In the genomic region with DNA sequence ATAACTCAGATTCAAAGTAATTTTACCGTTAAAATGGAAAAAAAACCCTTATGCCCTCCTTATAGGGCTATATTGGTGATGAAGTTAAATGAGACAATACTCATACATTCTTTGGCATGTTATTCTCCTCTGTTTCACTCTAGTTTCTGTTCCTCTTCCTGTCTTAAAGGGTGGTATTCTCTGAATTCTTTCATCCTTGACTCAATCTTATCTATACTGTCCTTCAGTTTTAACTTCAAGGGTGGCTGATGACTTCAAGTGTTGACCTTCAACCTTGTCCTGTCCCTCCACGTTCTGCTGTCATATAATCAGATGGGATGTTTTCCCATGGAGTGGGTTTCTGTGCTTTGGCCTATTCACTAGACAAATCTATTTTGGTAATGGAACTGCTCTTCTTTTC, we compare ENCODE assay signal across 14 cellular contexts. TPM values are rescaled to one million over a fixed set of nuclear protein-coding genes. Genes with fewer than 3 reads are reported as not detected.
A peak's percentile ranks its signal among the peaks of the same experiment; 100 is the strongest.
DNase-seq lines count a peak whose midpoint lies in the region; ATAC-seq and TF ChIP-seq lines count a peak whose summit lies in the region.
"Had no signal": no experiment of that assay in that cellular context is flagged by ENCODE, and none has a peak within 500 bp of the region (broad histone marks: within the 10 kb centered on the region; RNA-seq: fewer than 3 reads in every experiment).

No MANE protein-coding gene starts in this region.

- no TSS peak for BruUV-seq in mammary epithelial cell (replicated peaks; lab: Mats Ljungman, UMichigan)

- DNase-seq in GM10248 (ENCODE audit: extremely low spot score) (peak; percentile 50), mammary epithelial cell (no peak), islet precursor cell (no peak), substantia nigra (lab: John Stamatoyannopoulos, UW) (no peak)
- DNase-seq in activated CD4-positive, alpha-beta T cell treated with anti-CD3 and anti-CD28 coated beads, Interleukin-2, amount 10 ng/mL, durations not matched to agents 24 days and 14 days, result no peak
- DNase-seq: NCI-H1092 treated with DMSO at 0.1 percent for 48 hours; stimulated activated naive CD4-positive, alpha-beta T cell treated with Interleukin-2 at 50 U/mL for 16 hours; T-helper 17 cell had no signal

- WGBS in mammary epithelial cell (ENCODE audit: low coverage, missing lambda C conversion rate), result 80% methylated on average over 2 of the region's 2 CpGs

- no peak overlapping the region for H3K4me3 Mint-ChIP-seq in activated CD4-positive, alpha-beta T cell treated with anti-CD3 and anti-CD28 coated beads, Interleukin-2, amount 10 ng/mL, durations not matched to agents 24 days and 14 days
- H3K4me3 Mint-ChIP-seq: natural killer cell treated with Interleukin-12 subunit alpha and Interleukin-12 subunit beta and Interleukin-15 and Interleukin-18, amount 100 ng/mL, for 72 hours; T-helper 17 cell had no signal

- no peaks in the 10 kb centered on the region for H3K9me3 ChIP-seq in mammary epithelial cell (replicated peaks; ENCODE audit: insufficient read depth, low read length)
- H3K9me3 ChIP-seq: esophagus muscularis mucosa had no signal

- peak; percentile 95 for ATAC-seq in GM19351 (IDR thresholded peaks at IDR 0.05; ENCODE audit: unreplicated experiment)
- ATAC-seq in HG02763 (IDR thresholded peaks at IDR 0.05; ENCODE audit: unreplicated experiment), result peak; percentile 87
- ATAC-seq in HG03520 (IDR thresholded peaks at IDR 0.05; ENCODE audit: unreplicated experiment), result peak; percentile 78
- ATAC-seq: natural killer cell treated with Interleukin-12 subunit alpha and Interleukin-12 subunit beta and Interleukin-15 and Interleukin-18, amount 100 ng/mL, for 72 hours; T-helper 17 cell had no signal

- POLR2A ChIA-PET in GM10248 (lab: Yijun Ruan, JAX), result no interaction called here

- no peaks in the 10 kb centered on the region for H4K20me1 ChIP-seq in mammary epithelial cell (ENCODE audit: insufficient read depth, low read length)

- no peaks in the 10 kb centered on the region for H3K27me3 ChIP-seq in mammary epithelial cell (ENCODE audit: insufficient read depth, low read length)
- H3K27me3 ChIP-seq: esophagus muscularis mucosa had no signal

- no peak overlapping the region for H3K9ac ChIP-seq in mammary epithelial cell (ENCODE audit: insufficient read depth, low read length)

- H3K36me3 Mint-ChIP-seq in activated CD4-positive, alpha-beta T cell treated with anti-CD3 and anti-CD28 coated beads, Interleukin-2, amount 10 ng/mL, durations not matched to agents 24 days and 14 days (ENCODE audit: low read depth), result no peaks in the 10 kb centered on the region
- H3K36me3 Mint-ChIP-seq: natural killer cell treated with Interleukin-12 subunit alpha and Interleukin-12 subunit beta and Interleukin-15 and Interleukin-18, amount 100 ng/mL, for 72 hours had no signal

- CTCF ChIA-PET in GM10248 (lab: Yijun Ruan, JAX), result interaction anchor here (1.1 to 3.1 kb wide), 3 partner anchors 9 to 14 kb away, joined by 3 to 10 read pairs (median 3); no protein-coding TSS in a partner anchor
- CTCF ChIA-PET in mammary epithelial cell (lab: Charles Lee; ENCODE audit: low non-redundant PET), result no interaction called here

- peaks cover 7% of the 10 kb centered on the region for H3K4me1 Mint-ChIP-seq in activated CD4-positive, alpha-beta T cell treated with anti-CD3 and anti-CD28 coated beads, Interleukin-2, amount 10 ng/mL, durations not matched to agents 24 days and 14 days

- intact Hi-C loops in mammary epithelial cell (cut with micrococcal nuclease), result no loop called here
- intact Hi-C loops in activated CD4-positive, alpha-beta T cell treated with anti-CD3 and anti-CD28 coated beads, Interleukin-2, amount 10 ng/mL, durations not matched to agents 24 days and 14 days (cut with micrococcal nuclease), result no loop called here

- H3K27ac ChIP-seq in mammary epithelial cell (ENCODE audit: insufficient read depth, low read depth, low read length), result no peak overlapping the region
- H3K27ac ChIP-seq in substantia nigra (ENCODE audit: low read depth, low read length, poor library complexity, severe bottlenecking), result no peak overlapping the region
- H3K27ac ChIP-seq: esophagus muscularis mucosa, HL-60 had no signal

- dilution Hi-C loops in mammary epithelial cell (cut with HindIII; ENCODE audit: low sequenced_read_pairs), result loop anchor here (5.0 kb wide), 2 partner anchors 134 to 261 kb away; no protein-coding TSS in a partner anchor

- no peaks in the 10 kb centered on the region for H3K36me3 ChIP-seq in mammary epithelial cell (ENCODE audit: insufficient read depth, low read length)
- H3K36me3 ChIP-seq: esophagus muscularis mucosa had no signal

- no peak overlapping the region for H2AFZ ChIP-seq in mammary epithelial cell (ENCODE audit: low read depth, low read length)

- no peak overlapping the region for H3K4me2 ChIP-seq in mammary epithelial cell (ENCODE audit: insufficient read depth, low read depth, low read length)

- H3K4me1 ChIP-seq in mammary epithelial cell (ENCODE audit: insufficient read depth, low read length), result no peaks in the 10 kb centered on the region

- TF ChIP-seq CTCF in GM10248 (IDR thresholded peaks at IDR 0.05; ENCODE audit: control extremely low read depth, extremely low read depth, low read depth, missing control alignments), result no peak
- TF ChIP-seq CTCF in mammary epithelial cell (conservative IDR thresholded peaks at IDR 0.05 in 1 of 2, IDR thresholded peaks at IDR 0.05 in 1 of 2; ENCODE audit: extremely low read depth in 1 of 2, insufficient read depth in 1 of 2, low read depth in 1 of 2, low read length in 2 of 2), result no peak

- H3K4me3 ChIP-seq in mammary epithelial cell (replicated peaks in 1 of 3; ENCODE audit: insufficient read depth in 1 of 3, low read depth in 2 of 3, low read length in 3 of 3), result no peak overlapping the region
- H3K4me3 ChIP-seq: esophagus muscularis mucosa had no signal

- H3K9me3 Mint-ChIP-seq in activated CD4-positive, alpha-beta T cell treated with anti-CD3 and anti-CD28 coated beads, Interleukin-2, amount 10 ng/mL, durations not matched to agents 24 days and 14 days, result no peaks in the 10 kb centered on the region
- H3K9me3 Mint-ChIP-seq: natural killer cell treated with Interleukin-12 subunit alpha and Interleukin-12 subunit beta and Interleukin-15 and Interleukin-18, amount 100 ng/mL, for 72 hours had no signal

- in situ Hi-C loops in mammary epithelial cell (cut with MboI; ENCODE audit: low sequenced_read_pairs in 2 of 2), result no loop called here

- H3K79me2 ChIP-seq in mammary epithelial cell (ENCODE audit: insufficient read depth, low read length), result no peaks in the 10 kb centered on the region

- H3K27ac Mint-ChIP-seq in activated CD4-positive, alpha-beta T cell treated with anti-CD3 and anti-CD28 coated beads, Interleukin-2, amount 10 ng/mL, durations not matched to agents 24 days and 14 days, result no peak overlapping the region
- H3K27ac Mint-ChIP-seq: natural killer cell treated with Interleukin-12 subunit alpha and Interleukin-12 subunit beta and Interleukin-15 and Interleukin-18, amount 100 ng/mL, for 72 hours; T-helper 17 cell had no signal

- H3K27me3 Mint-ChIP-seq in activated CD4-positive, alpha-beta T cell treated with anti-CD3 and anti-CD28 coated beads, Interleukin-2, amount 10 ng/mL, durations not matched to agents 24 days and 14 days, result no peaks in the 10 kb centered on the region
- H3K27me3 Mint-ChIP-seq: natural killer cell treated with Interleukin-12 subunit alpha and Interleukin-12 subunit beta and Interleukin-15 and Interleukin-18, amount 100 ng/mL, for 72 hours; T-helper 17 cell had no signal

RNA-seq across cellular contexts. Expression of gene ZNF518B, which starts 44.0 kb away (rescaled TPM):
- 10 to 100 TPM; 16.1 to 31.8 TPM for total RNA-seq in mammary epithelial cell
- polyA plus RNA-seq in mammary epithelial cell, result 4.7 TPM
- polyA minus RNA-seq in mammary epithelial cell, result 15.3 TPM
- total RNA-seq in activated CD4-positive, alpha-beta T cell treated with anti-CD3 and anti-CD28 coated beads, Interleukin-2, amount 10 ng/mL, durations not matched to agents 24 days and 14 days, result 22.9 and 24.5 TPM in 2 replicates
